In the genomic region with DNA sequence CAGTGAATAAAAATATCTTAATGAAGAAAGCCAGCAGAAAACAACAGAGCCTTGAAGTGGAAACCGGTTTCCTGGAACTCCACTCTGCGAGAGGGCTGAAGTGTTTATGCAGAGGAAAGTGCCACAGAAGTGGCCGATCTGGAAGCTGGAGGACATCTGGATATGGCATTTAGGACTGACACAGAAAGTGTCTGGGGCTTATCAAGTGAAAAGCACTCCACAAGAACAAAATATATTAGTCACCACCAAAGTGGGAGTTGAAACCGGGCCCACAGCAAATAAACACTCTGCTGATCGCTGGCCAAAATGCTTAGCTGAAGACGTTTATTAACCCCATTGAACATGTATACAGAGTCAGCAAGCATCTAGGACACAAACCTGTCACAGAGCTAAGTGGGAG, we compare ENCODE assay signal across 9 cellular contexts. TPM values are rescaled to one million over a fixed set of nuclear protein-coding genes. Genes with fewer than 3 reads are reported as not detected.
A peak's percentile ranks its signal among the peaks of the same experiment; 100 is the strongest.
DNase-seq lines count a peak whose midpoint lies in the region; ATAC-seq and TF ChIP-seq lines count a peak whose summit lies in the region.
"Had no signal": no experiment of that assay in that cellular context is flagged by ENCODE, and none has a peak within 500 bp of the region (broad histone marks: within the 10 kb centered on the region; RNA-seq: fewer than 3 reads in every experiment).

No MANE protein-coding gene starts in this region.

- H3K4me1 ChIP-seq in transverse colon = peaks cover 24 to 69% (median 46%) of the 10 kb centered on the region in 4 donors
- H3K4me1 ChIP-seq: Caco-2 had no signal

- H3K36me3 Mint-ChIP-seq in activated naive CD8-positive, alpha-beta T cell treated with anti-CD3 and anti-CD28 coated beads, Interleukin-2, amount 50 U/mL, for 24 hours (ENCODE audit: low read depth) = peaks cover 9% of the 10 kb centered on the region
- peaks cover 6% of the 10 kb centered on the region for H3K36me3 Mint-ChIP-seq in endothelial cell (ENCODE audit: low read depth, unreplicated experiment)

- intact Hi-C loops in transverse colon (cut with DNase I; ENCODE audit: low total_unique reads) = no loop called here

- TF ChIP-seq CTCF in transverse colon (IDR thresholded peaks at IDR 0.05) (no peak), endothelial cell (IDR thresholded peaks at IDR 0.05; ENCODE audit: unreplicated experiment) (no peak)

- peaks cover 92% of the 10 kb centered on the region for H3K4me1 Mint-ChIP-seq in activated naive CD8-positive, alpha-beta T cell treated with anti-CD3 and anti-CD28 coated beads, Interleukin-2, amount 50 U/mL, for 24 hours
- peaks cover 56% of the 10 kb centered on the region for H3K4me1 Mint-ChIP-seq in endothelial cell (ENCODE audit: unreplicated experiment)

- peaks cover 4% of the 10 kb centered on the region for H3K9me3 Mint-ChIP-seq in activated naive CD8-positive, alpha-beta T cell treated with anti-CD3 and anti-CD28 coated beads, Interleukin-2, amount 50 U/mL, for 24 hours
- H3K9me3 Mint-ChIP-seq in endothelial cell (ENCODE audit: unreplicated experiment) = no peaks in the 10 kb centered on the region

- no peak for ATAC-seq in activated naive CD8-positive, alpha-beta T cell treated with anti-CD3 and anti-CD28 coated beads, Interleukin-2, amount 50 U/mL, for 24 hours
- ATAC-seq in esophagus mucosa (no peak), GM19328 (IDR thresholded peaks at IDR 0.05; ENCODE audit: unreplicated experiment) (no peak)

- H3K27me3 Mint-ChIP-seq in activated naive CD8-positive, alpha-beta T cell treated with anti-CD3 and anti-CD28 coated beads, Interleukin-2, amount 50 U/mL, for 24 hours = no peaks in the 10 kb centered on the region
- peaks cover 1% of the 10 kb centered on the region for H3K27me3 Mint-ChIP-seq in endothelial cell (ENCODE audit: unreplicated experiment)

- peak overlapping the region; percentile 72 to 83 (median 78) for H3K27ac ChIP-seq in transverse colon

- no peak for TF ChIP-seq POLR2A in transverse colon (IDR thresholded peaks at IDR 0.05)

- no peaks in the 10 kb centered on the region for H3K27me3 ChIP-seq in transverse colon

- no peak overlapping the region for H3K4me3 ChIP-seq in transverse colon

- H3K9me3 ChIP-seq in transverse colon = no peaks in the 10 kb centered on the region
- H3K9me3 ChIP-seq: Caco-2 had no signal

- no peaks in the 10 kb centered on the region for H3K36me3 ChIP-seq in transverse colon

- in situ Hi-C loops in transverse colon (cut with MboI; ENCODE audit: low pct_ligation_motif_present in 1 of 4, low pct_unique_long_range_greater_than_20kb in 1 of 4, low sequenced_read_pairs in 3 of 4) = loop anchor here in 1 of 4 donors (25.0 kb wide), 1 partner anchor 183 kb away; a partner anchor contains a TSS

- TF ChIP-seq EP300 in transverse colon (IDR thresholded peaks at IDR 0.05; ENCODE audit: low read depth) = peak; percentile 78

- peak; percentile 18 for DNase-seq in activated CD8-positive, alpha-beta memory T cell treated with anti-CD3 and anti-CD28 coated beads, Interleukin-2, amount 50 U/mL, for 48 hours
- DNase-seq in activated CD8-positive, alpha-beta memory T cell treated with anti-CD3 and anti-CD28 coated beads, Interleukin-2, amount 50 U/mL, for 4 hours = no peak
- DNase-seq in activated naive CD8-positive, alpha-beta T cell treated with anti-CD3 and anti-CD28 coated beads, Interleukin-2, amount 50 U/mL, for 24 hours = no peak
- peak; percentile 16 for DNase-seq in kidney glomerular epithelial cell (lab: John Stamatoyannopoulos, UW)
- DNase-seq in transverse colon = peak; percentile 53
- no peak for DNase-seq in endothelial cell (ENCODE audit: low spot score)
- DNase-seq: Caco-2 had no signal

- H3K27ac Mint-ChIP-seq in activated naive CD8-positive, alpha-beta T cell treated with anti-CD3 and anti-CD28 coated beads, Interleukin-2, amount 50 U/mL, for 24 hours = peak overlapping the region; percentile 26
- H3K27ac Mint-ChIP-seq in endothelial cell (ENCODE audit: unreplicated experiment) = no peak overlapping the region

- H3K4me3 Mint-ChIP-seq in activated naive CD8-positive, alpha-beta T cell treated with anti-CD3 and anti-CD28 coated beads, Interleukin-2, amount 50 U/mL, for 24 hours = no peak overlapping the region
- no peak overlapping the region for H3K4me3 Mint-ChIP-seq in endothelial cell (ENCODE audit: unreplicated experiment)

- WGBS in transverse colon (ENCODE audit: low coverage in 1 of 2), 2 donors = 44 to 46% methylated on average over 3 to 6 of the region's 6 CpGs

RNA-seq across cellular contexts. Expression of a gene that starts 7.8 kb away (rescaled TPM):
- total RNA-seq in transverse colon (10 to 100 TPM; 12.4 to 18.3 (median 15.6) TPM), esophagus mucosa (6.6 TPM), endothelial cell (ENCODE audit: unreplicated experiment) (32.7 TPM)

RNA-seq across cellular contexts. Expression of a gene that starts 33.8 kb away (rescaled TPM):
- total RNA-seq in transverse colon = 10 to 100 TPM in 3 of 4 donors, 1 to 10 TPM in 1; 3.6 to 21.3 (median 16.5) TPM
- total RNA-seq in esophagus mucosa = 56.6 TPM
- 34.0 TPM for total RNA-seq in endothelial cell (ENCODE audit: unreplicated experiment)

Comparison
In these comparisons a context has a peak if more than half of its experiments do, and no peak if none do; other contexts are left out.
1. DNase-seq: peak in activated CD8-positive, alpha-beta memory T cell treated with anti-CD3 and anti-CD28 coated beads, Interleukin-2, amount 50 U/mL, for 48 hours (single experiment), kidney glomerular epithelial cell (single experiment) and transverse colon (single experiment); none in activated CD8-positive, alpha-beta memory T cell treated with anti-CD3 and anti-CD28 coated beads, Interleukin-2, amount 50 U/mL, for 4 hours (single experiment), activated naive CD8-positive, alpha-beta T cell treated with anti-CD3 and anti-CD28 coated beads, Interleukin-2, amount 50 U/mL, for 24 hours (single experiment) and endothelial cell (single experiment).